In genomic region chr5:1637639-1638481, GRCh38 we compare ENCODE assay signal across 24 cellular contexts.
DNase-seq lines count a peak whose midpoint lies in the region; ATAC-seq and TF ChIP-seq lines count a peak whose summit lies in the region.
"Had no signal": no experiment of that assay in that cellular context is flagged by ENCODE, and none has a peak within 500 bp of the region (broad histone marks: within the 10 kb centered on the region; RNA-seq: fewer than 3 reads in every experiment).

No MANE protein-coding gene starts in this region.

- peak overlapping the region; percentile 31 for H3K23ac ChIP-seq in neuronal stem cell (ENCODE audit: low read depth, low read length, poor library complexity)

- peak overlapping the region; percentile 65 for H4K8ac ChIP-seq in neuronal stem cell (ENCODE audit: low read depth, low read length)

- no peak overlapping the region for H2AFZ ChIP-seq in neuronal stem cell (ENCODE audit: low read length)

- H3K27me3 ChIP-seq in neuronal stem cell (ENCODE audit: control insufficient read depth in 3 of 3, insufficient read depth in 3 of 3, low read depth in 1 of 3, low read length in 3 of 3): peaks cover 0 to 25% (median 4%) of the 10 kb centered on the region in 3 experiments

- no peaks in the 10 kb centered on the region for H3K9me3 Mint-ChIP-seq in endothelial cell (ENCODE audit: unreplicated experiment)
- H3K9me3 Mint-ChIP-seq: activated naive CD4-positive, alpha-beta T cell treated with anti-CD3 and anti-CD28 coated beads, Interleukin-2, amount 50 U/mL, for 72 hours; activated T-helper 1 cell treated with anti-CD3 and anti-CD28 coated beads, Interleukin-12 subunit alpha, Interleukin-12 subunit beta, Interleukin-2, Interleukin-4 antibody, amounts not matched to agents 30 ng/mL and 10 ng/mL and 1 ng/mL, durations not matched to agents 14 hours and 24 hours and 36 hours; CD8-positive, alpha-beta T cell; stimulated activated naive CD8-positive, alpha-beta T cell treated with anti-CD3 and anti-CD28 coated beads, Interleukin-15, Interleukin-2, amounts not matched to agents 100 ng/mL and 50 ng/mL, for 24 hours; T-helper 1 cell treated with Interleukin-12 subunit alpha and Interleukin-12 subunit beta and Interleukin-4 antibody, amounts not matched to agents 30 μg/mL and 1 μg/mL, for 36 hours had no signal

- no peaks in the 10 kb centered on the region for H3K79me1 ChIP-seq in neuronal stem cell (ENCODE audit: low read depth, low read length)

- H3K4me1 Mint-ChIP-seq in endothelial cell (ENCODE audit: unreplicated experiment): peaks cover 7% of the 10 kb centered on the region

- H4K91ac ChIP-seq in neuronal stem cell (ENCODE audit: low read depth, low read length, poor library complexity): no peak overlapping the region

- H2BK120ac ChIP-seq in neuronal stem cell (ENCODE audit: low read depth, low read length): no peak overlapping the region

- no peak overlapping the region for H2BK15ac ChIP-seq in neuronal stem cell (ENCODE audit: low read length)

- no peaks in the 10 kb centered on the region for H3K9me3 ChIP-seq in neuronal stem cell (replicated peaks in 1 of 2; ENCODE audit: control insufficient read depth in 2 of 2, insufficient read depth in 1 of 2, low read depth in 1 of 2, low read length in 2 of 2)
- H3K9me3 ChIP-seq: breast epithelium had no signal

- no peaks in the 10 kb centered on the region for H3K4me1 ChIP-seq in neuronal stem cell (ENCODE audit: control insufficient read depth in 2 of 2, insufficient read depth in 1 of 2, low read depth in 1 of 2, low read length in 2 of 2)
- H3K4me1 ChIP-seq: breast epithelium, foreskin keratinocyte had no signal

- no peak overlapping the region for H3K4ac ChIP-seq in neuronal stem cell (ENCODE audit: low read length)

- no peak overlapping the region for H3K27ac ChIP-seq in neuronal stem cell (replicated peaks; ENCODE audit: low read length)
- H3K27ac ChIP-seq: 22Rv1, breast epithelium, foreskin keratinocyte, RWPE1, SK-N-MC had no signal

- H3K14ac ChIP-seq in neuronal stem cell (ENCODE audit: low read length): no peak overlapping the region

- no peak overlapping the region for H3K4me3 ChIP-seq in neuronal stem cell (ENCODE audit: low read length in 2 of 2)
- H3K4me3 ChIP-seq: breast epithelium, SK-N-MC had no signal

- TF ChIP-seq CTCF in GM13976 (IDR thresholded peaks at IDR 0.05; ENCODE audit: borderline replicate concordance, control extremely low read depth, extremely low read depth, insufficient read depth, missing control alignments) (no peak), endothelial cell (IDR thresholded peaks at IDR 0.05; ENCODE audit: unreplicated experiment) (no peak)

- H3K36me3 ChIP-seq in neuronal stem cell (replicated peaks in 1 of 2; ENCODE audit: control insufficient read depth in 2 of 2, insufficient read depth in 2 of 2, low read length in 2 of 2): no peaks in the 10 kb centered on the region
- H3K36me3 ChIP-seq: breast epithelium had no signal

- H3K36me3 Mint-ChIP-seq in endothelial cell (ENCODE audit: low read depth, unreplicated experiment): no peaks in the 10 kb centered on the region

- peak overlapping the region; percentile 47 for H3K4me3 Mint-ChIP-seq in endothelial cell (ENCODE audit: unreplicated experiment)
- H3K4me3 Mint-ChIP-seq: activated T-helper 1 cell treated with anti-CD3 and anti-CD28 coated beads, Interleukin-12 subunit alpha, Interleukin-12 subunit beta, Interleukin-2, Interleukin-4 antibody, amounts not matched to agents 30 ng/mL and 10 ng/mL and 1 ng/mL, durations not matched to agents 14 hours and 24 hours and 36 hours; CD8-positive, alpha-beta T cell; stimulated activated naive CD8-positive, alpha-beta T cell treated with anti-CD3 and anti-CD28 coated beads, Interleukin-15, Interleukin-2, amounts not matched to agents 100 ng/mL and 50 ng/mL, for 24 hours; T-helper 1 cell treated with Interleukin-12 subunit alpha and Interleukin-12 subunit beta and Interleukin-4 antibody, amounts not matched to agents 30 μg/mL and 1 μg/mL, for 36 hours had no signal

- ATAC-seq in activated CD4-positive, CD25-positive, alpha-beta regulatory T cell treated with anti-CD3 and anti-CD28 coated beads, Interleukin-2, amount 50 U/mL, for 24 hours: no peak
- no peak for ATAC-seq in HG03175 (IDR thresholded peaks at IDR 0.05; ENCODE audit: unreplicated experiment)
- ATAC-seq: activated naive CD4-positive, alpha-beta T cell treated with anti-CD3 and anti-CD28 coated beads, Interleukin-2, amount 50 U/mL, for 72 hours; CD8-positive, alpha-beta T cell; foreskin keratinocyte; left cardiac atrium had no signal

- no peak overlapping the region for H2BK12ac ChIP-seq in neuronal stem cell (ENCODE audit: low read length)

- no peak overlapping the region for H3K4me2 ChIP-seq in neuronal stem cell (ENCODE audit: insufficient read depth, low read length, poor library complexity, severe bottlenecking)

- WGBS in neuronal stem cell (ENCODE audit: extremely low coverage in 2 of 2, insufficient read length in 2 of 2, insufficient replicate concordance in 1 of 2), 2 donors: no CpG with 5 or more reads among the region's 24 CpGs

- H2BK5ac ChIP-seq in neuronal stem cell (ENCODE audit: low read length): no peak overlapping the region

- peak overlapping the region; percentile 28 for H3K18ac ChIP-seq in neuronal stem cell (ENCODE audit: low read length)

- in situ Hi-C loops in GM13976 (cut with MboI; ENCODE audit: low sequenced_read_pairs, unreplicated experiment): no loop called here

- H3K27ac Mint-ChIP-seq in endothelial cell (ENCODE audit: unreplicated experiment): no peak overlapping the region
- H3K27ac Mint-ChIP-seq: activated naive CD4-positive, alpha-beta T cell treated with anti-CD3 and anti-CD28 coated beads, Interleukin-2, amount 50 U/mL, for 72 hours; activated T-helper 1 cell treated with anti-CD3 and anti-CD28 coated beads, Interleukin-12 subunit alpha, Interleukin-12 subunit beta, Interleukin-2, Interleukin-4 antibody, amounts not matched to agents 30 ng/mL and 10 ng/mL and 1 ng/mL, durations not matched to agents 14 hours and 24 hours and 36 hours; CD8-positive, alpha-beta T cell; stimulated activated naive CD8-positive, alpha-beta T cell treated with anti-CD3 and anti-CD28 coated beads, Interleukin-15, Interleukin-2, amounts not matched to agents 100 ng/mL and 50 ng/mL, for 24 hours; T-helper 1 cell treated with Interleukin-12 subunit alpha and Interleukin-12 subunit beta and Interleukin-4 antibody, amounts not matched to agents 30 μg/mL and 1 μg/mL, for 36 hours had no signal

- peaks cover 8% of the 10 kb centered on the region for H3K27me3 Mint-ChIP-seq in endothelial cell (ENCODE audit: unreplicated experiment)

- peak; percentile 24 for DNase-seq in activated CD4-positive, CD25-positive, alpha-beta regulatory T cell treated with anti-CD3 and anti-CD28 coated beads, Interleukin-2, amount 50 U/mL, for 72 hours
- peak; percentile 19 for DNase-seq in GM13976 (ENCODE audit: low spot score)
- DNase-seq in endothelial cell (ENCODE audit: low spot score): no peak
- DNase-seq in neuronal stem cell (ENCODE audit: low spot score): no peak
- no peak for DNase-seq in NCI-H1048 (lab: John Stamatoyannopoulos, UW)
- no peak for DNase-seq in kidney glomerular epithelial cell (lab: John Stamatoyannopoulos, UW)
- DNase-seq: CD8-positive, alpha-beta T cell; effector memory CD4-positive, alpha-beta T cell; foreskin keratinocyte; left cardiac atrium; mesendoderm; NCI-H1105; NCI-H187 treated with DMSO at 0.1 percent for 48 hours; NCI-H774 had no signal

- peak overlapping the region; percentile 96 for H2AK5ac ChIP-seq in neuronal stem cell (ENCODE audit: low read depth, low read length)

- H3K9ac ChIP-seq in neuronal stem cell (ENCODE audit: low read depth, low read length, poor library complexity): peak overlapping the region; percentile 12

Comparison
In these comparisons a context has a peak if more than half of its experiments do, and no peak if none do; other contexts are left out.
1. DNase-seq: peak in activated CD4-positive, CD25-positive, alpha-beta regulatory T cell treated with anti-CD3 and anti-CD28 coated beads, Interleukin-2, amount 50 U/mL, for 72 hours (single experiment) and GM13976 (single experiment); none in endothelial cell (single experiment), neuronal stem cell (single experiment), NCI-H1048 (single experiment) and kidney glomerular epithelial cell (single experiment).